In genomic region chr11:46121724-46122477, GRCh38 we compare ENCODE assay signal across 8 cellular contexts. TPM values are rescaled to one million over a fixed set of nuclear protein-coding genes. Genes with fewer than 3 reads are reported as not detected.
DNase-seq lines count a peak whose midpoint lies in the region; ATAC-seq and TF ChIP-seq lines count a peak whose summit lies in the region.

No MANE protein-coding gene starts in this region.

- H3K4me1 ChIP-seq in GM23338 (ENCODE audit: insufficient read depth) (peaks cover 18% of the 10 kb centered on the region), neuron (ENCODE audit: insufficient read depth, low read length) (peaks cover 21% of the 10 kb centered on the region)

- peak overlapping the region; percentile 87; the same call in 1 of the 2 replicates for H2AFZ ChIP-seq in GM23338
- peak overlapping the region; percentile 92 for H2AFZ ChIP-seq in neuron (ENCODE audit: low read depth, low read length)

- H3K4me3 Mint-ChIP-seq in GM23338: peak overlapping the region; percentile 89

- H3K9me3 ChIP-seq in neuron (ENCODE audit: low read length): no peaks in the 10 kb centered on the region

- H3K4me1 Mint-ChIP-seq in GM23338: peaks cover 21% of the 10 kb centered on the region; the same call in 2 of the 3 replicates

- no peaks in the 10 kb centered on the region for H4K20me1 ChIP-seq in GM23338 (replicated peaks; ENCODE audit: insufficient read depth)

- 0 out of 2 replicates have a peak, but pooled peaks cover 3% of the 10 kb centered on the region for H3F3A ChIP-seq in GM23338 (replicated peaks; ENCODE audit: low read depth)

- H3K27me3 ChIP-seq in GM23338 (ENCODE audit: insufficient read depth) (no peaks in the 10 kb centered on the region), neuron (ENCODE audit: insufficient read depth, low read length) (no peaks in the 10 kb centered on the region)

- peak; percentile 47; the same call in 1 of the 2 replicates for TF ChIP-seq POLR2A in Raji (IDR thresholded peaks at IDR 0.05; ENCODE audit: insufficient read depth, low read depth, low read length)

- H3K9me2 ChIP-seq in GM23338 (ENCODE audit: insufficient read depth): no peaks in the 10 kb centered on the region

- H3K36me3 ChIP-seq in GM23338 (ENCODE audit: insufficient read depth) (no peaks in the 10 kb centered on the region), neuron (ENCODE audit: insufficient read depth, low read length) (no peaks in the 10 kb centered on the region)

- TF ChIP-seq CTCF in GM23338 (conservative IDR thresholded peaks at IDR 0.05; ENCODE audit: low read depth in 2 of 2): no peak
- no peak for TF ChIP-seq CTCF in foreskin fibroblast (IDR thresholded peaks at IDR 0.05; ENCODE audit: low read depth, low read length)

- peaks cover 26% of the 10 kb centered on the region for H3K79me2 ChIP-seq in GM23338 (replicated peaks; ENCODE audit: insufficient read depth)

- peak; percentile 15 for ATAC-seq in GM23338

- peak; percentile 91 for DNase-seq in EH (ENCODE audit: low read depth)
- peak; percentile 95 for DNase-seq in GM23338 (ENCODE audit: low spot score)
- DNase-seq in LHCN-M2 (ENCODE audit: low read depth): peak; percentile 91
- DNase-seq in activated gamma-delta T cell (lab: John Stamatoyannopoulos, UW): peak; percentile 59
- DNase-seq in foreskin fibroblast: peak; percentile 84 to 93
- peak; percentile 80 for DNase-seq in stromal cell of bone marrow (ENCODE audit: low read depth)

- H3K4me3 ChIP-seq in GM23338 (peak overlapping the region; percentile 95), foreskin fibroblast (ENCODE audit: low read depth in 1 of 2, low read length in 2 of 2) (peak overlapping the region; percentile 66 to 70), neuron (ENCODE audit: low read length) (peak overlapping the region; percentile 78)

- H3K27ac Mint-ChIP-seq in GM23338: peak overlapping the region; percentile 82

- H3K36me3 Mint-ChIP-seq in GM23338 (ENCODE audit: low read depth): no peaks in the 10 kb centered on the region

- no peaks in the 10 kb centered on the region; the same call in 2 of the 3 replicates for H3K9me3 Mint-ChIP-seq in GM23338

- peak overlapping the region; percentile 94 for H3K4me2 ChIP-seq in GM23338

- peaks cover 9% of the 10 kb centered on the region for H3K27me3 Mint-ChIP-seq in GM23338 (ENCODE audit: insufficient read depth, low read depth, poor library complexity)

- H3K27ac ChIP-seq in GM23338 (ENCODE audit: low read depth): peak overlapping the region; percentile 97

TF ChIP-seq in GM23338, 12 proteins besides CTCF, POLR2A, EP300 and RAD21:
- TF ChIP-seq EZH2 (IDR thresholded peaks at IDR 0.05; ENCODE audit: low read depth, unreplicated experiment): no peak
- no peak for TF ChIP-seq ZNF114 (CRISPR knock-in tag; IDR thresholded peaks at IDR 0.05)
- TF ChIP-seq CREB1 (CRISPR knock-in tag; IDR thresholded peaks at IDR 0.05; ENCODE audit: low read depth): peak; percentile 31; the same call in 1 of the 2 replicates
- no peak for TF ChIP-seq STAT1 (IDR thresholded peaks at IDR 0.05; ENCODE audit: unreplicated experiment)

RNA-seq across cellular contexts. Expression of gene PHF21A, which starts 0.6 kb away (rescaled TPM):
- 14.2 and 23.6 TPM in 2 replicates for total RNA-seq in GM23338 (2014; rRNA removed; shearing (Covaris generic))
- polyA plus RNA-seq in GM23338 (2016; fragmentation: Nextera tagmentation; extraction: Ambion mirVana): 18.7 and 21.7 TPM in 2 replicates
- total RNA-seq in LHCN-M2 (2014; rRNA removed): 10.1 and 10.7 TPM in 2 replicates
- polyA plus RNA-seq in LHCN-M2 (2012): 10.6 TPM

Comparison
In these comparisons a context has a peak if more than half of its experiments do, and no peak if none do; other contexts are left out.
1. Peak in every context shown above with its lines: DNase-seq, ATAC-seq, H3K4me3 ChIP-seq and H3K27ac ChIP-seq.